ENCODE assay signal across 1 cellular context in genomic region chr2:240136013-240136670, GRCh38.
TF ChIP-seq lines count a peak whose summit lies in the region.

COPS9 (minus strand) TSS chr2:240136305; CDS start chr2:240136284, 21 bp downstream.

TF ChIP-seq in HepG2, 621 proteins besides CTCF, POLR2A, EP300 and RAD21 (continued from another document and continues in another):
- TF ChIP-seq, protein P1, sequence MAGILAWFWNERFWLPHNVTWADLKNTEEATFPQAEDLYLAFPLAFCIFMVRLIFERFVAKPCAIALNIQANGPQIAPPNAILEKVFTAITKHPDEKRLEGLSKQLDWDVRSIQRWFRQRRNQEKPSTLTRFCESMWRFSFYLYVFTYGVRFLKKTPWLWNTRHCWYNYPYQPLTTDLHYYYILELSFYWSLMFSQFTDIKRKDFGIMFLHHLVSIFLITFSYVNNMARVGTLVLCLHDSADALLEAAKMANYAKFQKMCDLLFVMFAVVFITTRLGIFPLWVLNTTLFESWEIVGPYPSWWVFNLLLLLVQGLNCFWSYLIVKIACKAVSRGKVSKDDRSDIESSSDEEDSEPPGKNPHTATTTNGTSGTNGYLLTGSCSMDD (CRISPR knock-in tag; IDR thresholded peaks at IDR 0.05): no peak
- TF ChIP-seq DPF2 (CRISPR knock-in tag; IDR thresholded peaks at IDR 0.05; ENCODE audit: borderline replicate concordance, low read depth) (0 out of 2 replicates have a peak, but pooled peaks have one; percentile 18), GTF3A (CRISPR knock-in tag; conservative IDR thresholded peaks at IDR 0.05) (peak; percentile 90; the same call in 1 of the 2 replicates), HNRNPLL (IDR thresholded peaks at IDR 0.05; ENCODE audit: low read depth, low read length, poor library complexity, severe bottlenecking) (peak; percentile 74), KAT7 (CRISPR knock-in tag; IDR thresholded peaks at IDR 0.05; ENCODE audit: borderline replicate concordance) (peak; percentile 65; the same call in 1 of the 2 replicates), ZNF619 (CRISPR knock-in tag; IDR thresholded peaks at IDR 0.05) (no peak), ZFP37 (CRISPR knock-in tag; IDR thresholded peaks at IDR 0.05; ENCODE audit: borderline replicate concordance) (no peak), ATRX (CRISPR knock-in tag; IDR thresholded peaks at IDR 0.05; ENCODE audit: borderline replicate concordance) (no peak), MAF1 (CRISPR knock-in tag; IDR thresholded peaks at IDR 0.05; ENCODE audit: borderline replicate concordance) (no peak; the same call in 1 of the 2 replicates), ZBTB44 (CRISPR knock-in tag; IDR thresholded peaks at IDR 0.05) (no peak), ZBTB3 (CRISPR knock-in tag; IDR thresholded peaks at IDR 0.05; ENCODE audit: borderline replicate concordance, low read depth) (peak; percentile 84; the same call in 1 of the 2 replicates), PATZ1 (CRISPR knock-in tag; IDR thresholded peaks at IDR 0.05) (no peak; the same call in 1 of the 2 replicates), SIX4 (CRISPR knock-in tag; IDR thresholded peaks at IDR 0.05) (no peak), GFI1 (CRISPR knock-in tag; IDR thresholded peaks at IDR 0.05; ENCODE audit: borderline replicate concordance) (no peak; the same call in 1 of the 2 replicates), FOXK2 (IDR thresholded peaks at IDR 0.05) (no peak), DZIP1 (CRISPR knock-in tag; IDR thresholded peaks at IDR 0.05) (0 out of 2 replicates have a peak, but pooled peaks have one; percentile 14), HOXA9 (CRISPR knock-in tag; IDR thresholded peaks at IDR 0.05; ENCODE audit: borderline replicate concordance) (no peak; the same call in 1 of the 2 replicates), ZBTB2 (CRISPR knock-in tag; IDR thresholded peaks at IDR 0.05; ENCODE audit: low read depth) (peak; percentile 75), GABPA (IDR thresholded peaks at IDR 0.05; ENCODE audit: low read depth, low read length) (peak; percentile 98), GABPA (CRISPR knock-in tag; IDR thresholded peaks at IDR 0.05; ENCODE audit: low read depth) (peak; percentile 91), NCOA2 (CRISPR knock-in tag; IDR thresholded peaks at IDR 0.05) (peak; percentile 21; the same call in 1 of the 2 replicates), ARNTL (CRISPR knock-in tag; IDR thresholded peaks at IDR 0.05) (peak; percentile 56; the same call in 1 of the 2 replicates), MTA3 (CRISPR knock-in tag; IDR thresholded peaks at IDR 0.05) (no peak), SMC3 (IDR thresholded peaks at IDR 0.05; ENCODE audit: low read length) (no peak), ZUFSP (CRISPR knock-in tag; IDR thresholded peaks at IDR 0.05; ENCODE audit: borderline replicate concordance) (no peak), NAIF1 (CRISPR knock-in tag; IDR thresholded peaks at IDR 0.05; ENCODE audit: borderline replicate concordance) (no peak; the same call in 1 of the 2 replicates), JARID2 (CRISPR knock-in tag; IDR thresholded peaks at IDR 0.05; ENCODE audit: insufficient replicate concordance) (no peak), SRF (IDR thresholded peaks at IDR 0.05; ENCODE audit: low read depth, low read length) (no peak), ZBTB20 (CRISPR knock-in tag; IDR thresholded peaks at IDR 0.05; ENCODE audit: borderline replicate concordance, low read depth) (peak; percentile 48; the same call in 1 of the 2 replicates), SNAI1 (CRISPR knock-in tag; IDR thresholded peaks at IDR 0.05; ENCODE audit: borderline replicate concordance) (no peak), ZNF101 (CRISPR knock-in tag; IDR thresholded peaks at IDR 0.05; ENCODE audit: borderline replicate concordance, low read depth) (no peak)
- TF ChIP-seq, protein P2, sequence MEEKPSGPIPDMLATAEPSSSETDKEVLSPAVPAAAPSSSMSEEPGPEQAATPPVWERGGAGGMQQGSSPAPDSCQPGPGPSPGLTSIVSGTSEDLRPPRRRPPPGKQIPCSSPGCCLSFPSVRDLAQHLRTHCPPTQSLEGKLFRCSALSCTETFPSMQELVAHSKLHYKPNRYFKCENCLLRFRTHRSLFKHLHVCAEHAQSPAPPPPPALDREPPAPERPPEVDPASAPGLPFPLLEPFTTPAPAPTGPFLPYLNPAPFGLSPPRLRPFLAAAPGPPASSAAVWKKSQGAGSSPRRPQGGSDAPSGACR (CRISPR knock-in tag; IDR thresholded peaks at IDR 0.05): peak; percentile 92
- TF ChIP-seq, protein P3, sequence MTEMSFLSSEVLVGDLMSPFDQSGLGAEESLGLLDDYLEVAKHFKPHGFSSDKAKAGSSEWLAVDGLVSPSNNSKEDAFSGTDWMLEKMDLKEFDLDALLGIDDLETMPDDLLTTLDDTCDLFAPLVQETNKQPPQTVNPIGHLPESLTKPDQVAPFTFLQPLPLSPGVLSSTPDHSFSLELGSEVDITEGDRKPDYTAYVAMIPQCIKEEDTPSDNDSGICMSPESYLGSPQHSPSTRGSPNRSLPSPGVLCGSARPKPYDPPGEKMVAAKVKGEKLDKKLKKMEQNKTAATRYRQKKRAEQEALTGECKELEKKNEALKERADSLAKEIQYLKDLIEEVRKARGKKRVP (CRISPR knock-in tag; IDR thresholded peaks at IDR 0.05): no peak
- TF ChIP-seq, protein P4, sequence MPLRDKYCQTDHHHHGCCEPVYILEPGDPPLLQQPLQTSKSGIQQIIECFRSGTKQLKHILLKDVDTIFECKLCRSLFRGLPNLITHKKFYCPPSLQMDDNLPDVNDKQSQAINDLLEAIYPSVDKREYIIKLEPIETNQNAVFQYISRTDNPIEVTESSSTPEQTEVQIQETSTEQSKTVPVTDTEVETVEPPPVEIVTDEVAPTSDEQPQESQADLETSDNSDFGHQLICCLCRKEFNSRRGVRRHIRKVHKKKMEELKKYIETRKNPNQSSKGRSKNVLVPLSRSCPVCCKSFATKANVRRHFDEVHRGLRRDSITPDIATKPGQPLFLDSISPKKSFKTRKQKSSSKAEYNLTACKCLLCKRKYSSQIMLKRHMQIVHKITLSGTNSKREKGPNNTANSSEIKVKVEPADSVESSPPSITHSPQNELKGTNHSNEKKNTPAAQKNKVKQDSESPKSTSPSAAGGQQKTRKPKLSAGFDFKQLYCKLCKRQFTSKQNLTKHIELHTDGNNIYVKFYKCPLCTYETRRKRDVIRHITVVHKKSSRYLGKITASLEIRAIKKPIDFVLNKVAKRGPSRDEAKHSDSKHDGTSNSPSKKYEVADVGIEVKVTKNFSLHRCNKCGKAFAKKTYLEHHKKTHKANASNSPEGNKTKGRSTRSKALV (CRISPR knock-in tag; IDR thresholded peaks at IDR 0.05): peak; percentile 79; the same call in 1 of the 2 replicates
